Comparison of ENCODE assay signal across 1 cellular context in the genomic region with DNA sequence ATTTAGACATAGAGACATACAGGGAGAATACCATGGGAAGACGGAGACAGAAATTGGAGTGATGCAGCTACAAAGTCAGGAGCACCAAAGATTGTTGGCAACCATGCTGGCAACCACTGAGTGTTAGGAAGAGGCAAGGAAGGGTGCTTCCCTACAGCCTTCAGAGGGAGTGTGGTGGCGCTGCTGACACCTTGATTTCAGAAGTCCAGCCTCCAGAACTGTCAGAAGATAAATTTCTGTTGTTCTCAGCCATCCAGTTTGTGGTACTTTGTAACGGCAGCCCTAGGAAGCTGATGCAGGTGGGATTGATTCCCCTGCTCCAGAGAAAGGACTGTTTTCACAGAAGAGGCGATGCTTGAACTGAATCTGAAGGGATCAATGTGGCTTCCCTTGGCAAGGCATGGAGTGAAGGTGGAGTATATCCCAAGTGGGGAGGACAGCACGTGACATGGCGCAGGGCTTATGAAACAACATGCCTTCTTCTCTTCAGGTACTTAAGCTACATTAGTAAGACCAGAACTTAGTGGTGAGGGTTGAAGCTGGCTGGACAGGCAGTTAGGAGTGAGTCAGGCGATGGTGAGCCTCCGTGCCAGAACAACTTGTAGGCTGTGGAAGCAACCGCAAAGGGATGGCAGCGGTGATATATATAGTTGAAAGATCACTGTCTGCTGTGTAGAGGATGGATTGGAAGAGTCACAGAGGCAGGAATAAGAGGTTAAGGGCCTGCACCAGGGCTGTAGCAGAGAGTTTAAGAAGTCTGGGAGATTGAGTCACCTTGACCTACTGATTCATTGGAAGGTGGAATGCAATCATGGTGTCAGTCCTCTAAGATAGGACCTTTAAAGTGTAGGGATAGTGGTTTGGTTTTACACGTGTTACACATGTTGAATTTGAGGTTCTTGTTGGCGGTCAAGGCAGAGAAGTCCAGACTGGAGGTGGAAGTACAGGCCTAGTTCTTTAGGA.
TF ChIP-seq lines count a peak whose summit lies in the region.

No MANE protein-coding gene starts in this region.

TF ChIP-seq in K562, 482 proteins besides CTCF, POLR2A, EP300 and RAD21 (continued from another document and continues in another):
- no peak for TF ChIP-seq CHD7 (IDR thresholded peaks at IDR 0.05; ENCODE audit: low read depth, low read length)
- TF ChIP-seq HDAC2 (IDR thresholded peaks at IDR 0.05) = no peak
- no peak for TF ChIP-seq HMGN3 (IDR thresholded peaks at IDR 0.05; ENCODE audit: borderline replicate concordance, extremely low read depth, insufficient read length, low read depth, low read length)
- no peak for TF ChIP-seq MLX (CRISPR knock-in tag; conservative IDR thresholded peaks at IDR 0.05)
- no peak for TF ChIP-seq TAF9B (IDR thresholded peaks at IDR 0.05; ENCODE audit: partially characterized antibody)
- TF ChIP-seq ZNF239 (CRISPR knock-in tag; IDR thresholded peaks at IDR 0.05) = no peak
- TF ChIP-seq CREB3L1 (IDR thresholded peaks at IDR 0.05; ENCODE audit: borderline replicate concordance, low read depth) = no peak
- TF ChIP-seq ZNF696 (CRISPR knock-in tag; conservative IDR thresholded peaks at IDR 0.05) = no peak
- no peak for TF ChIP-seq ZNF830 (CRISPR knock-in tag; IDR thresholded peaks at IDR 0.05)
- no peak for TF ChIP-seq SETDB1 (IDR thresholded peaks at IDR 0.05; ENCODE audit: low read length)
- TF ChIP-seq, protein P1, sequence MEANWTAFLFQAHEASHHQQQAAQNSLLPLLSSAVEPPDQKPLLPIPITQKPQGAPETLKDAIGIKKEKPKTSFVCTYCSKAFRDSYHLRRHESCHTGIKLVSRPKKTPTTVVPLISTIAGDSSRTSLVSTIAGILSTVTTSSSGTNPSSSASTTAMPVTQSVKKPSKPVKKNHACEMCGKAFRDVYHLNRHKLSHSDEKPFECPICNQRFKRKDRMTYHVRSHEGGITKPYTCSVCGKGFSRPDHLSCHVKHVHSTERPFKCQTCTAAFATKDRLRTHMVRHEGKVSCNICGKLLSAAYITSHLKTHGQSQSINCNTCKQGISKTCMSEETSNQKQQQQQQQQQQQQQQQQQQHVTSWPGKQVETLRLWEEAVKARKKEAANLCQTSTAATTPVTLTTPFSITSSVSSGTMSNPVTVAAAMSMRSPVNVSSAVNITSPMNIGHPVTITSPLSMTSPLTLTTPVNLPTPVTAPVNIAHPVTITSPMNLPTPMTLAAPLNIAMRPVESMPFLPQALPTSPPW (CRISPR knock-in tag; IDR thresholded peaks at IDR 0.05) = no peak
- TF ChIP-seq EHMT2 (IDR thresholded peaks at IDR 0.05) = peak; percentile 26; the same call in 1 of the 2 replicates
- peak; percentile 83 for TF ChIP-seq USF2 (CRISPR knock-in tag; IDR thresholded peaks at IDR 0.05)
- TF ChIP-seq MCM2 (IDR thresholded peaks at IDR 0.05; ENCODE audit: low read depth) = no peak
- TF ChIP-seq MEIS2 (IDR thresholded peaks at IDR 0.05; ENCODE audit: partially characterized antibody) = peak; percentile 72
- TF ChIP-seq KLF13 (tag; IDR thresholded peaks at IDR 0.05; ENCODE audit: borderline replicate concordance, low read depth) = no peak
- TF ChIP-seq KLF16 (IDR thresholded peaks at IDR 0.05) = no peak
- no peak for TF ChIP-seq BMI1 (IDR thresholded peaks at IDR 0.05; ENCODE audit: low read length)
- TF ChIP-seq, protein P2, sequence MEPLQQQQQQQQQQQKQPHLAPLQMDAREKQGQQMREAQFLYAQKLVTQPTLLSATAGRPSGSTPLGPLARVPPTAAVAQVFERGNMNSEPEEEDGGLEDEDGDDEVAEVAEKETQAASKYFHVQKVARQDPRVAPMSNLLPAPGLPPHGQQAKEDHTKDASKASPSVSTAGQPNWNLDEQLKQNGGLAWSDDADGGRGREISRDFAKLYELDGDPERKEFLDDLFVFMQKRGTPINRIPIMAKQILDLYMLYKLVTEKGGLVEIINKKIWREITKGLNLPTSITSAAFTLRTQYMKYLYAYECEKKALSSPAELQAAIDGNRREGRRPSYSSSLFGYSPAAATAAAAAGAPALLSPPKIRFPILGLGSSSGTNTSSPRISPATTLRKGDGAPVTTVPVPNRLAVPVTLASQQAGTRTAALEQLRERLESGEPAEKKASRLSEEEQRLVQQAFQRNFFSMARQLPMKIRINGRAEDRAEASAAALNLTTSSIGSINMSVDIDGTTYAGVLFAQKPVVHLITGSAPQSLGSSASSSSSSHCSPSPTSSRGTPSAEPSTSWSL (CRISPR knock-in tag; IDR thresholded peaks at IDR 0.05; ENCODE audit: borderline replicate concordance) = no peak
- TF ChIP-seq, protein P3, sequence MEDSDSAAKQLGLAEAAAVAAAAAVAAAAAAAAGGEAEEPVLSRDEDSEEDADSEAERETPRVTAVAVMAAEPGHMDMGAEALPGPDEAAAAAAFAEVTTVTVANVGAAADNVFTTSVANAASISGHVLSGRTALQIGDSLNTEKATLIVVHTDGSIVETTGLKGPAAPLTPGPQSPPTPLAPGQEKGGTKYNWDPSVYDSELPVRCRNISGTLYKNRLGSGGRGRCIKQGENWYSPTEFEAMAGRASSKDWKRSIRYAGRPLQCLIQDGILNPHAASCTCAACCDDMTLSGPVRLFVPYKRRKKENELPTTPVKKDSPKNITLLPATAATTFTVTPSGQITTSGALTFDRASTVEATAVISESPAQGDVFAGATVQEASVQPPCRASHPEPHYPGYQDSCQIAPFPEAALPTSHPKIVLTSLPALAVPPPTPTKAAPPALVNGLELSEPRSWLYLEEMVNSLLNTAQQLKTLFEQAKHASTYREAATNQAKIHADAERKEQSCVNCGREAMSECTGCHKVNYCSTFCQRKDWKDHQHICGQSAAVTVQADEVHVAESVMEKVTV (CRISPR knock-in tag; IDR thresholded peaks at IDR 0.05) = no peak
- 0 out of 2 replicates have a peak, but pooled peaks have one; percentile 22 for TF ChIP-seq ATF7 (IDR thresholded peaks at IDR 0.05)
- TF ChIP-seq NR2F6 (CRISPR knock-in tag; IDR thresholded peaks at IDR 0.05) = no peak
- no peak for TF ChIP-seq ZNF766 (CRISPR knock-in tag; conservative IDR thresholded peaks at IDR 0.05)
- no peak for TF ChIP-seq HSF4 (CRISPR knock-in tag; IDR thresholded peaks at IDR 0.05; ENCODE audit: borderline replicate concordance)
- TF ChIP-seq ZNF584 (CRISPR knock-in tag; IDR thresholded peaks at IDR 0.05; ENCODE audit: low read depth) = no peak
- TF ChIP-seq, protein P4, sequence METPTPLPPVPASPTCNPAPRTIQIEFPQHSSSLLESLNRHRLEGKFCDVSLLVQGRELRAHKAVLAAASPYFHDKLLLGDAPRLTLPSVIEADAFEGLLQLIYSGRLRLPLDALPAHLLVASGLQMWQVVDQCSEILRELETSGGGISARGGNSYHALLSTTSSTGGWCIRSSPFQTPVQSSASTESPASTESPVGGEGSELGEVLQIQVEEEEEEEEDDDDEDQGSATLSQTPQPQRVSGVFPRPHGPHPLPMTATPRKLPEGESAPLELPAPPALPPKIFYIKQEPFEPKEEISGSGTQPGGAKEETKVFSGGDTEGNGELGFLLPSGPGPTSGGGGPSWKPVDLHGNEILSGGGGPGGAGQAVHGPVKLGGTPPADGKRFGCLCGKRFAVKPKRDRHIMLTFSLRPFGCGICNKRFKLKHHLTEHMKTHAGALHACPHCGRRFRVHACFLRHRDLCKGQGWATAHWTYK (CRISPR knock-in tag; IDR thresholded peaks at IDR 0.05) = no peak
- no peak for TF ChIP-seq ZBTB33 (CRISPR knock-in tag; IDR thresholded peaks at IDR 0.05)
- TF ChIP-seq BRD9 (IDR thresholded peaks at IDR 0.05; ENCODE audit: low read depth, partially characterized antibody) = no peak
